Comparison of ENCODE assay signal across 8 cellular contexts in the genomic region with DNA sequence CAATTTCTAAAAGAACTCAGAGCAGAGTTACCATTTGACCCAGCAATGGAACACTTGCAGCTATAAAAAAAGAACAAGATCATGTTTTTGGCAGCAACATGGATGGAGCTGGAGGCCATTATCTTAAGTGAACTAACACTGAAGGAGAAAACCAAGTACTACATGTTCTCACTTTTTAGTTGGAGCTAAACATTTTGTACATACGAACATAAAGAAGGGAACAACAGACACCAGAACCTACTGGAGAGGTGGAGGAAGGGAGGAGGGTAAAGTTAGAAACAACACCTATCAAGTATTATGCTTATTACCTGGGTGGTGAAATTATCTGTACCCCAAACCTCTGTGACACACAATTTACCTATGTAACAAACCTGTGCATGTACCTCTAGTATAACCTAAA.
"Had no signal": no experiment of that assay in that cellular context is flagged by ENCODE, and none has a peak within 500 bp of the region (broad histone marks: within the 10 kb centered on the region; RNA-seq: fewer than 3 reads in every experiment).

No MANE protein-coding gene starts in this region.

- H3K4me1 Mint-ChIP-seq: IgD-negative memory B cell had no signal

- H3K27me3 Mint-ChIP-seq: IgD-negative memory B cell had no signal

- DNase-seq: IMR-90, KBM-7, KG1 had no signal

- H3K27ac Mint-ChIP-seq: IgD-negative memory B cell had no signal

- FAIRE-seq: HepG2, HTR-8/SVneo, K562 had no signal

- H3K4me3 ChIP-seq: K562 had no signal

- H3K27ac ChIP-seq: HL-60 had no signal

- ATAC-seq: HepG2, K562 had no signal

- H3K4me3 Mint-ChIP-seq: IgD-negative memory B cell had no signal
